ENCODE assay signal across 8 cellular contexts in the genomic region with DNA sequence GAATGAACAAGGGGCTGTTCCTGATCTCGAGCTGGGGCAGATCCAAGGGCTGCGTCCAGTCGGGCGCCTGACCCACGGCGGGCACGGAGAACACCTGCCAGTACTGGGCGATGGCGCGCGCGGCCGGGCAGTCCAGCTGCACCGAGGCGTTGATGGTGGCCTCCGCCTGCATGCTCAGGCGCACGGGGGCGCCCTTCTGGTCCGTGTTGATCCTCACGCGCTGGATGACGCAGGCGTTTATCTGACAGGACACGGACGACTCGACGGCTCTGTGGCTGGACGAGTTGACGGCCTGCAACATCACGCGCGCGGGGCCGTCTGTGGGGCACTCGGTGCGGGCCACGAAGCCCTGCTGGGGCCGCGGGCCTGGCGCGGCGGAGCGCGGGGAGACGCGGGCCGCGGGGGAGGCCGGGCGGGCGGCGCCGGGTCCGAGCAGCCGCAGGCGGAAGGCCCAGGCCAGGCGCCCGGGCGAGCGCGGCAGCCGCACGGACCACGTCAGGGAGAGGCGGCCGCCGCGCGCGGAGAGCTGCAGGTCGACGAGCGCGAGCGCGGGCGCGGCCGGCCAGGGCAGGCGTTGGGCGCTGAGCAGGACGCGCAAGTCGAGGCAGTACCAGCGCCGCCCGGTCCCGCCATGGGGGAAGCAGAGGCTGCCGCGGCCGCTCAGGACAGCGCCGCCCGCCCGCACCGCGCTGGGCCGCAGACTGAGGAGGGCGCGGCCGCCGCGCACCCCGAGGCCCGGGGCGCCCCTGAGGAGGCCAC. TPM values are rescaled to one million over a fixed set of nuclear protein-coding genes. Genes with fewer than 3 reads are reported as not detected.
DNase-seq lines count a peak whose midpoint lies in the region; ATAC-seq and TF ChIP-seq lines count a peak whose summit lies in the region.

No MANE protein-coding gene starts in this region.

- ATAC-seq in left ventricle myocardium superior: peak; percentile 50
- no peak for ATAC-seq in GM21390 (IDR thresholded peaks at IDR 0.05; ENCODE audit: unreplicated experiment)
- no peak for ATAC-seq in GM21447 (IDR thresholded peaks at IDR 0.05; ENCODE audit: unreplicated experiment)

- no peak overlapping the region for H3K23ac ChIP-seq in H9 (ENCODE audit: insufficient read length, low read depth, low read length)

- no peaks in the 10 kb centered on the region for H3K9me3 ChIP-seq in H9 (ENCODE audit: control insufficient read depth, low read depth, low read length)
- H3K9me3 ChIP-seq in adipocyte (ENCODE audit: control insufficient read depth, low read length): no peaks in the 10 kb centered on the region
- no peaks in the 10 kb centered on the region for H3K9me3 ChIP-seq in sigmoid colon

- intact Hi-C loops in left ventricle myocardium superior (cut with micrococcal nuclease): no loop called here
- intact Hi-C loops in sigmoid colon (cut with DNase I): no loop called here

- TF ChIP-seq POLR2A in sigmoid colon (IDR thresholded peaks at IDR 0.05): no peak

- no peak overlapping the region for H2BK120ac ChIP-seq in H9 (ENCODE audit: low read depth, low read length, poor library complexity, severe bottlenecking)

- no peak overlapping the region for H3K14ac ChIP-seq in H9 (ENCODE audit: insufficient read depth, low read length)

- in situ Hi-C loops in GM13976 (cut with MboI; ENCODE audit: low sequenced_read_pairs, unreplicated experiment): no loop called here

- H3K4me2 ChIP-seq in H9 (ENCODE audit: insufficient read depth, insufficient read length, low read length): peak overlapping the region; percentile 1

- H3K36me3 ChIP-seq in adipocyte (ENCODE audit: control insufficient read depth, insufficient read depth, low read length, severe bottlenecking) (no peaks in the 10 kb centered on the region), sigmoid colon (no peaks in the 10 kb centered on the region)

- no peaks in the 10 kb centered on the region for H3K79me2 ChIP-seq in H9 (ENCODE audit: insufficient read depth, low read length)

- H3K4me3 ChIP-seq in adipocyte (ENCODE audit: low read length) (no peak overlapping the region), sigmoid colon (peak overlapping the region in 3 of 4 donors; percentile 36 to 49 (median 41))

- peaks cover 4% of the 10 kb centered on the region for H3K23me2 ChIP-seq in H9 (ENCODE audit: insufficient read length, low read depth, low read length, poor library complexity, severe bottlenecking)

- H3K27ac ChIP-seq in H9 (ENCODE audit: insufficient read length, low read depth, low read length) (no peak overlapping the region), sigmoid colon (peak overlapping the region in 1 of 4 donors; percentile 15)

- H3K27me3 Mint-ChIP-seq in H9 (ENCODE audit: low read depth): peaks cover 93% of the 10 kb centered on the region

- no peak overlapping the region for H2BK12ac ChIP-seq in H9 (ENCODE audit: insufficient read length, low read depth, low read length)

- H3K9ac ChIP-seq in H9 (ENCODE audit: extremely low read depth, insufficient read length, low read length) (no peak overlapping the region), adipocyte (ENCODE audit: low read length) (no peak overlapping the region)

- H3K27me3 ChIP-seq in H9 (ENCODE audit: insufficient read depth, low read length): peaks cover 18% of the 10 kb centered on the region; the same call in 1 of the 2 replicates
- H3K27me3 ChIP-seq in adipocyte (replicated peaks; ENCODE audit: control insufficient read depth, insufficient read depth, low read length): peaks cover 18% of the 10 kb centered on the region
- H3K27me3 ChIP-seq in sigmoid colon: no peaks in the 10 kb centered on the region

- H2BK15ac ChIP-seq in H9 (ENCODE audit: low read depth, low read length): no peak overlapping the region

- H3K4me1 ChIP-seq in H9 (ENCODE audit: insufficient read depth, low read length) (no peaks in the 10 kb centered on the region), adipocyte (ENCODE audit: control insufficient read depth, insufficient read depth, low read length) (peaks cover 3% of the 10 kb centered on the region), sigmoid colon (peaks cover 0 to 15% (median 14%) of the 10 kb centered on the region in 4 donors)

- no peak for TF ChIP-seq EP300 in sigmoid colon (IDR thresholded peaks at IDR 0.05)

- TF ChIP-seq CTCF in H9 (conservative IDR thresholded peaks at IDR 0.05): peak; percentile 63; the same call in 2 of the 3 replicates
- TF ChIP-seq CTCF in sigmoid colon (IDR thresholded peaks at IDR 0.05): peak in 1 of 4 experiments; percentile 40
- TF ChIP-seq CTCF in GM13976 (IDR thresholded peaks at IDR 0.05; ENCODE audit: borderline replicate concordance, control extremely low read depth, extremely low read depth, insufficient read depth, missing control alignments): no peak

- H4K20me1 ChIP-seq in H9 (ENCODE audit: control insufficient read depth, insufficient read depth, insufficient read length): no peaks in the 10 kb centered on the region

- H2AK5ac ChIP-seq in H9 (ENCODE audit: insufficient read length, low read length): no peak overlapping the region

- H3K36me3 Mint-ChIP-seq in H9 (ENCODE audit: insufficient read depth in 1 of 3, low read depth in 3 of 3): peaks cover 12 to 41% (median 19%) of the 10 kb centered on the region in 3 experiments

- peak; percentile 86 for DNase-seq in H9
- peak; percentile 24 for DNase-seq in adipocyte (ENCODE audit: low read depth)
- peak; percentile 86 for DNase-seq in left ventricle myocardium superior
- DNase-seq in sigmoid colon: peak; percentile 86
- no peak for DNase-seq in GM13976 (ENCODE audit: low spot score)
- DNase-seq in NCI-H345 (lab: John Stamatoyannopoulos, UW): no peak

- peaks cover 42 to 79% of the 10 kb centered on the region in 2 experiments for H3K9me3 Mint-ChIP-seq in H9

- H3K4me1 Mint-ChIP-seq in H9: peaks cover 5% of the 10 kb centered on the region in 2 experiments; a peak in 2 of 4 replicates

- no peak overlapping the region for H2BK5ac ChIP-seq in H9 (ENCODE audit: insufficient read length, low read length)

- H2BK20ac ChIP-seq in H9 (ENCODE audit: low read depth, low read length, poor library complexity, severe bottlenecking): no peak overlapping the region

- no peak overlapping the region for H4K91ac ChIP-seq in H9 (ENCODE audit: insufficient read length, low read depth, low read length)

- H3K4me3 Mint-ChIP-seq in H9: peak overlapping the region; percentile 53 to 67

- no peak overlapping the region for H3T11ph ChIP-seq in H9 (ENCODE audit: low read length)

- no CpG with 5 or more reads among the region's 107 CpGs for WGBS in H9 (ENCODE audit: extremely low coverage, insufficient read length, low lambda C conversion rate)
- 13 to 40% methylated on average over 107 of the region's 107 CpGs for WGBS in sigmoid colon, 2 donors

- no peak overlapping the region for H4K8ac ChIP-seq in H9 (replicated peaks; ENCODE audit: insufficient read length, low read depth, low read length)

- H2AFZ ChIP-seq in H9 (ENCODE audit: low read length): no peak overlapping the region

- H3K27ac Mint-ChIP-seq in H9: no peak overlapping the region

- H3K4ac ChIP-seq in H9 (ENCODE audit: low read depth, low read length): no peak overlapping the region

- H3K18ac ChIP-seq in H9 (ENCODE audit: insufficient read length, low read depth, low read length): no peak overlapping the region

- H4K5ac ChIP-seq in H9 (ENCODE audit: insufficient read length, low read depth, low read length): no peak overlapping the region

- H3K56ac ChIP-seq in H9 (ENCODE audit: insufficient read length, low read depth, low read length): no peak overlapping the region

- H3K79me1 ChIP-seq in H9 (ENCODE audit: insufficient read depth, low read depth, low read length, poor library complexity, severe bottlenecking): no peaks in the 10 kb centered on the region

RNA-seq across cellular contexts. Expression of a gene that starts 0.5 kb away (rescaled TPM):
- total RNA-seq in H9 (2021) (0.04 and 0.09 TPM in 2 replicates), left ventricle myocardium superior (not detected), sigmoid colon (under 1 TPM in 2 of 4 donors, not detected in 2; 0.14 to 0.36 TPM)
- under 1 TPM in 2 of 3 donors, not detected in 1; under 0.01 to 0.35 TPM for polyA plus RNA-seq in sigmoid colon

RNA-seq across cellular contexts. Expression of a gene that starts 5.2 kb away (rescaled TPM):
- total RNA-seq in H9 (2021) (30.2 and 31.5 TPM in 2 replicates), left ventricle myocardium superior (24.0 TPM), sigmoid colon (10 to 100 TPM; 34.6 to 56.0 (median 40.0) TPM)
- 100 to 1,000 TPM in 1 of 3 donors, 10 to 100 TPM in 2; 65.5 to 105 (median 85.3) TPM for polyA plus RNA-seq in sigmoid colon

RNA-seq across cellular contexts. Expression of a gene that starts 12.5 kb away (rescaled TPM):
- total RNA-seq in H9 (2021) (8.1 and 8.5 TPM in 2 replicates), left ventricle myocardium superior (6.2 TPM), sigmoid colon (10 to 100 TPM; 15.8 to 18.9 (median 17.5) TPM)
- 10 to 100 TPM in 1 of 3 donors, 1 to 10 TPM in 2; 7.9 to 11.2 (median 9.0) TPM for polyA plus RNA-seq in sigmoid colon

RNA-seq across cellular contexts. Expression of a gene that starts 34.0 kb away (rescaled TPM):
- 40.6 and 42.6 TPM in 2 replicates for total RNA-seq in H9 (2021)
- total RNA-seq in left ventricle myocardium superior: 0.45 TPM
- total RNA-seq in sigmoid colon: under 1 TPM in 3 of 4 donors, not detected in 1; 0.27 to 0.36 (median 0.28) TPM
- 10 to 100 TPM in 1 of 3 donors, 1 to 10 TPM in 2; 1.6 to 14.3 (median 1.8) TPM for polyA plus RNA-seq in sigmoid colon

Comparison
In these comparisons a context has a peak if more than half of its experiments do, and no peak if none do; other contexts are left out.
1. DNase-seq: peak in H9 (single experiment), adipocyte (single experiment), left ventricle myocardium superior (single experiment) and sigmoid colon (single experiment); none in GM13976 (single experiment) and NCI-H345 (single experiment).